ENCODE assay signal across 14 cellular contexts in the genomic region with DNA sequence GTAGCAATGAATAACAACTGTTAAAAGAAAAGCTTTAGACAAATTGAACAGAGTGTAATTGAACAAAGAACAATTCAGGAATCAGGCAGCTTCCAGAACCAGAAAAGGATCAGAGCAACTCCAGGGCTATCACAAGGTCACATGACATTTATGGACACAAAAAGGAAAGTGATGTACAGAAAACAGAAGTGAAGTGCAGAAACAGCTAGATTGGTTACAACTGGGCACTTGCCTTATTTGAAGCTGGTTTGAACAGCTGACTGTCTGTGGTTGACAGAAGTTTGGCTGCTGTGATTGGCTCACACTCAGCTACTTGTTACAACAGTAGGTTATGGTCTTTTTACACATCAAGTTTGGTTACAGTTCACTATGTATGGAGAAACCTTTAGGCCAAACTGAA.
"Had no signal": no experiment of that assay in that cellular context is flagged by ENCODE, and none has a peak within 500 bp of the region (broad histone marks: within the 10 kb centered on the region; RNA-seq: fewer than 3 reads in every experiment).

No MANE protein-coding gene starts in this region.

- H3K4me1 ChIP-seq: adrenal gland, gastrocnemius medialis, left lung, pancreas had no signal

- H3K27ac ChIP-seq: adrenal gland, coronary artery, gastrocnemius medialis, left lung, pancreas had no signal

- DNase-seq: activated CD4-positive, alpha-beta T cell treated with anti-CD3 and anti-CD28 coated beads, Interleukin-2, amount 50 U/mL, for 1 hour; activated CD4-positive, CD25-positive, alpha-beta regulatory T cell; activated naive CD4-positive, alpha-beta T cell treated with anti-CD3 and anti-CD28 coated beads, Interleukin-2, amount 50 U/mL, for 16 hours; activated T-cell treated with anti-CD3 and anti-CD28 coated beads for 4 hours; adrenal gland; caudate nucleus; effector CD4-positive, alpha-beta T cell; gastrocnemius medialis; left lung; mesendoderm; pancreas; stimulated activated CD4-positive, alpha-beta T cell treated with anti-CD3 and anti-CD28 coated beads, Interleukin-15, amount 100 ng/mL, for 24 hours; stimulated activated CD4-positive, alpha-beta T cell treated with anti-CD3 and anti-CD28 coated beads, Interleukin-4, amount 100 ng/mL, for 24 hours had no signal

- H3K9me3 ChIP-seq: adrenal gland, gastrocnemius medialis, pancreas had no signal

- H3K27me3 ChIP-seq: adrenal gland, gastrocnemius medialis, left lung, pancreas had no signal

- ATAC-seq: gastrocnemius medialis, left lung had no signal

- H3K36me3 ChIP-seq: adrenal gland, gastrocnemius medialis, left lung, pancreas had no signal

- H3K4me3 ChIP-seq: adrenal gland, coronary artery, gastrocnemius medialis, left lung, pancreas had no signal
